In genomic region chr5:135395451-135395850, GRCh38 we compare ENCODE assay signal across 17 cellular contexts. TPM values are rescaled to one million over a fixed set of nuclear protein-coding genes. Genes with fewer than 3 reads are reported as not detected.
DNase-seq lines count a peak whose midpoint lies in the region; TF ChIP-seq lines count a peak whose summit lies in the region.
"Had no signal": no experiment of that assay in that cellular context is flagged by ENCODE, and none has a peak within 500 bp of the region (broad histone marks: within the 10 kb centered on the region; RNA-seq: fewer than 3 reads in every experiment).

No MANE protein-coding gene starts in this region.

- no peak overlapping the region for H3K14ac ChIP-seq in H9 (ENCODE audit: insufficient read depth, low read length)

- H3K36me3 ChIP-seq in OCI-LY1 (ENCODE audit: insufficient read depth, low read length) (peaks cover 35% of the 10 kb centered on the region; the same call in 1 of the 2 replicates), skeletal muscle tissue (ENCODE audit: control insufficient read depth in 3 of 3, insufficient read depth in 3 of 3, low read length in 3 of 3) (no peaks in the 10 kb centered on the region), Peyer's patch (no peaks in the 10 kb centered on the region)
- H3K36me3 ChIP-seq: adrenal gland had no signal

- no peak overlapping the region for H3K56ac ChIP-seq in H9 (ENCODE audit: insufficient read length, low read depth, low read length)

- no peak overlapping the region for H3K4me3 ChIP-seq in OCI-LY1 (ENCODE audit: low read depth, low read length, poor library complexity, severe bottlenecking)
- H3K4me3 ChIP-seq in skeletal muscle tissue (ENCODE audit: low read length in 3 of 3): no peak overlapping the region
- no peak overlapping the region for H3K4me3 ChIP-seq in Peyer's patch
- H3K4me3 ChIP-seq: adrenal gland had no signal

- no peak overlapping the region for H3K18ac ChIP-seq in H9 (ENCODE audit: insufficient read length, low read depth, low read length)

- H3K9me3 Mint-ChIP-seq in activated naive CD8-positive, alpha-beta T cell (ENCODE audit: low read depth): no peaks in the 10 kb centered on the region
- no peaks in the 10 kb centered on the region for H3K9me3 Mint-ChIP-seq in activated naive CD8-positive, alpha-beta T cell treated with anti-CD3 and anti-CD28 coated beads for 36 hours
- no peaks in the 10 kb centered on the region; a peak in 1 of 5 replicates for H3K9me3 Mint-ChIP-seq in H9
- H3K9me3 Mint-ChIP-seq: naive B cell had no signal

- no peak overlapping the region for H2BK12ac ChIP-seq in H9 (ENCODE audit: insufficient read length, low read depth, low read length)

- H4K91ac ChIP-seq in H9 (ENCODE audit: insufficient read length, low read depth, low read length): no peak overlapping the region

- H4K5ac ChIP-seq in H9 (ENCODE audit: insufficient read length, low read depth, low read length): no peak overlapping the region

- peaks cover 16% of the 10 kb centered on the region for H3K23me2 ChIP-seq in H9 (ENCODE audit: insufficient read length, low read depth, low read length, poor library complexity, severe bottlenecking)

- peaks cover 77% of the 10 kb centered on the region for H3K4me1 Mint-ChIP-seq in activated naive CD8-positive, alpha-beta T cell (ENCODE audit: low read depth)
- peaks cover 58% of the 10 kb centered on the region for H3K4me1 Mint-ChIP-seq in activated naive CD8-positive, alpha-beta T cell treated with anti-CD3 and anti-CD28 coated beads for 36 hours
- H3K4me1 Mint-ChIP-seq in H9: peaks cover 30 to 45% of the 10 kb centered on the region in 2 experiments

- H3K23ac ChIP-seq in H9 (ENCODE audit: insufficient read length, low read depth, low read length): no peak overlapping the region

- no peak overlapping the region for H2BK15ac ChIP-seq in H9 (ENCODE audit: low read depth, low read length)

- H2BK120ac ChIP-seq in H9 (ENCODE audit: low read depth, low read length, poor library complexity, severe bottlenecking): no peak overlapping the region

- no peak overlapping the region for H2BK20ac ChIP-seq in H9 (ENCODE audit: low read depth, low read length, poor library complexity, severe bottlenecking)

- H3K79me2 ChIP-seq in OCI-LY1 (ENCODE audit: insufficient read depth, low read length) (peaks cover 81% of the 10 kb centered on the region), H9 (ENCODE audit: insufficient read depth, low read length) (peaks cover 16% of the 10 kb centered on the region; the same call in 1 of the 2 replicates)

- H4K20me1 ChIP-seq in OCI-LY1 (ENCODE audit: insufficient read depth, low read length): no peaks in the 10 kb centered on the region
- H4K20me1 ChIP-seq in H9 (ENCODE audit: control insufficient read depth, insufficient read depth, insufficient read length): no peaks in the 10 kb centered on the region

- H3K4me2 ChIP-seq in OCI-LY1 (ENCODE audit: low read length) (peak overlapping the region; percentile 86; the same call in 1 of the 2 replicates), H9 (ENCODE audit: insufficient read depth, insufficient read length, low read length) (no peak overlapping the region)

- no peak for DNase-seq in activated naive CD8-positive, alpha-beta T cell treated with anti-CD3 and anti-CD28 coated beads for 36 hours
- DNase-seq in iPS-NIHi7 (ENCODE audit: extremely low spot score): peak; percentile 10
- DNase-seq in H9: no peak
- no peak for DNase-seq in cerebellar nuclear complex (lab: John Stamatoyannopoulos, UW)
- DNase-seq in Peyer's patch: no peak
- DNase-seq: activated CD8-positive, alpha-beta memory T cell treated with anti-CD3 and anti-CD28 coated beads, Interleukin-2, amount 50 U/mL, for 4 hours; adrenal gland; naive B cell; NCI-H2029; NCI-H748 treated with DMSO at 0.1 percent for 48 hours; SIG-M5; WERI-Rb-1 had no signal

- no peak overlapping the region for H3T11ph ChIP-seq in H9 (ENCODE audit: low read length)

- H3K9me3 ChIP-seq in OCI-LY1 (ENCODE audit: low read length) (no peaks in the 10 kb centered on the region), skeletal muscle tissue (ENCODE audit: control insufficient read depth in 3 of 3, low read length in 3 of 3) (no peaks in the 10 kb centered on the region), H9 (ENCODE audit: control insufficient read depth, low read depth, low read length) (no peaks in the 10 kb centered on the region), Peyer's patch (no peaks in the 10 kb centered on the region)
- H3K9me3 ChIP-seq: adrenal gland had no signal

- H3K27ac ChIP-seq in OCI-LY1 (ENCODE audit: low read depth, low read length, poor library complexity, severe bottlenecking) (no peak overlapping the region), skeletal muscle tissue (ENCODE audit: low read depth, low read length) (peak overlapping the region; percentile 45), H9 (ENCODE audit: insufficient read length, low read depth, low read length) (no peak overlapping the region), Peyer's patch (no peak overlapping the region)
- H3K27ac ChIP-seq: foreskin keratinocyte, WERI-Rb-1 had no signal

- H3K79me1 ChIP-seq in H9 (ENCODE audit: insufficient read depth, low read depth, low read length, poor library complexity, severe bottlenecking): peaks cover 8% of the 10 kb centered on the region

- H4K8ac ChIP-seq in H9 (replicated peaks; ENCODE audit: insufficient read length, low read depth, low read length): no peak overlapping the region

- H3F3A ChIP-seq in OCI-LY1 (ENCODE audit: insufficient read depth, low read length): no peaks in the 10 kb centered on the region

- H3K9me2 ChIP-seq in OCI-LY1 (ENCODE audit: low read depth, low read length): no peaks in the 10 kb centered on the region

- H2AFZ ChIP-seq in OCI-LY1 (ENCODE audit: low read length): no peak overlapping the region
- H2AFZ ChIP-seq in H9 (ENCODE audit: low read length): no peak overlapping the region

- TF ChIP-seq POLR2A in Peyer's patch (IDR thresholded peaks at IDR 0.05): no peak

- peaks cover 42% of the 10 kb centered on the region for H3K4me1 ChIP-seq in OCI-LY1 (ENCODE audit: insufficient read depth, low read length, severe bottlenecking)
- H3K4me1 ChIP-seq in skeletal muscle tissue (ENCODE audit: control insufficient read depth in 3 of 3, insufficient read depth in 3 of 3, low read length in 3 of 3): peaks cover 55 to 82% (median 64%) of the 10 kb centered on the region in 3 donors
- H3K4me1 ChIP-seq in H9 (ENCODE audit: insufficient read depth, low read length): peaks cover 5% of the 10 kb centered on the region; the same call in 1 of the 2 replicates
- H3K4me1 ChIP-seq in Peyer's patch: peaks cover 0 to 82% (median 10%) of the 10 kb centered on the region in 4 donors

- no peak overlapping the region for H3K27ac Mint-ChIP-seq in activated naive CD8-positive, alpha-beta T cell
- no peak overlapping the region for H3K27ac Mint-ChIP-seq in activated naive CD8-positive, alpha-beta T cell treated with anti-CD3 and anti-CD28 coated beads for 36 hours
- H3K27ac Mint-ChIP-seq in H9: no peak overlapping the region

- H2BK5ac ChIP-seq in H9 (ENCODE audit: insufficient read length, low read length): no peak overlapping the region

- H3K4ac ChIP-seq in H9 (ENCODE audit: low read depth, low read length): no peak overlapping the region

- H3K4me3 Mint-ChIP-seq in activated naive CD8-positive, alpha-beta T cell: peak overlapping the region; percentile 0
- H3K4me3 Mint-ChIP-seq in activated naive CD8-positive, alpha-beta T cell treated with anti-CD3 and anti-CD28 coated beads for 36 hours: no peak overlapping the region
- no peak overlapping the region for H3K4me3 Mint-ChIP-seq in H9

- H3K27me3 ChIP-seq in OCI-LY1 (ENCODE audit: insufficient read depth, low read length) (no peaks in the 10 kb centered on the region), skeletal muscle tissue (ENCODE audit: control insufficient read depth in 3 of 3, insufficient read depth in 3 of 3, low read length in 3 of 3) (no peaks in the 10 kb centered on the region), H9 (ENCODE audit: insufficient read depth, low read length) (peaks cover 3% of the 10 kb centered on the region; the same call in 1 of the 2 replicates), Peyer's patch (no peaks in the 10 kb centered on the region)
- H3K27me3 ChIP-seq: adrenal gland, foreskin keratinocyte had no signal

- H2AK5ac ChIP-seq in H9 (ENCODE audit: insufficient read length, low read length): no peak overlapping the region

- WGBS in H9 (ENCODE audit: extremely low coverage, insufficient read length, low lambda C conversion rate): no CpG with 5 or more reads among the region's 5 CpGs

- H3K36me3 Mint-ChIP-seq in activated naive CD8-positive, alpha-beta T cell: peaks cover 15% of the 10 kb centered on the region
- peaks cover 20% of the 10 kb centered on the region for H3K36me3 Mint-ChIP-seq in activated naive CD8-positive, alpha-beta T cell treated with anti-CD3 and anti-CD28 coated beads for 36 hours
- peaks cover 0 to 19% (median 2%) of the 10 kb centered on the region in 3 experiments; a peak in 3 of 7 replicates for H3K36me3 Mint-ChIP-seq in H9 (ENCODE audit: insufficient read depth in 1 of 3, low read depth in 3 of 3)

- TF ChIP-seq CTCF in OCI-LY1 (IDR thresholded peaks at IDR 0.05; ENCODE audit: low read length): no peak
- TF ChIP-seq CTCF in H9 (conservative IDR thresholded peaks at IDR 0.05): no peak
- no peak for TF ChIP-seq CTCF in Peyer's patch (IDR thresholded peaks at IDR 0.05)

- H3K9ac ChIP-seq in OCI-LY1 (ENCODE audit: low read length): no peak overlapping the region
- H3K9ac ChIP-seq in skeletal muscle tissue (ENCODE audit: low read depth in 1 of 3, low read length in 3 of 3): no peak overlapping the region
- no peak overlapping the region for H3K9ac ChIP-seq in H9 (ENCODE audit: extremely low read depth, insufficient read length, low read length)

- H3K27me3 Mint-ChIP-seq in activated naive CD8-positive, alpha-beta T cell: no peaks in the 10 kb centered on the region
- H3K27me3 Mint-ChIP-seq in activated naive CD8-positive, alpha-beta T cell treated with anti-CD3 and anti-CD28 coated beads for 36 hours: no peaks in the 10 kb centered on the region
- peaks cover 44% of the 10 kb centered on the region for H3K27me3 Mint-ChIP-seq in H9 (ENCODE audit: low read depth)
- H3K27me3 Mint-ChIP-seq: naive B cell had no signal

RNA-seq across cellular contexts. Expression of gene MACROH2A1, which starts 3.6 kb away (rescaled TPM):
- 100 to 1,000 TPM; 201 to 208 TPM for total RNA-seq in activated naive CD8-positive, alpha-beta T cell treated with anti-CD3 and anti-CD28 coated beads for 36 hours
- total RNA-seq in skeletal muscle tissue (86.1 TPM), H9 (2021) (101 and 111 TPM in 2 replicates), Peyer's patch (100 to 1,000 TPM; 407 to 489 (median 431) TPM)

RNA-seq across cellular contexts. Expression of gene DCANP1, which starts 51.7 kb away (rescaled TPM):
- not detected for total RNA-seq in activated naive CD8-positive, alpha-beta T cell treated with anti-CD3 and anti-CD28 coated beads for 36 hours
- total RNA-seq in skeletal muscle tissue: not detected
- not detected in 2 replicates for total RNA-seq in H9 (2021)
- 1 to 10 TPM in 1 of 4 donors, under 1 TPM in 1, not detected in 2; 0.27 to 1.7 TPM for total RNA-seq in Peyer's patch
- total RNA-seq: adrenal gland, dermis microvascular lymphatic vessel endothelial cell, foreskin keratinocyte had no signal

RNA-seq across cellular contexts. Expression of gene TIFAB, which starts 56.7 kb away (rescaled TPM):
- not detected for total RNA-seq in activated naive CD8-positive, alpha-beta T cell treated with anti-CD3 and anti-CD28 coated beads for 36 hours
- 0.52 TPM for total RNA-seq in skeletal muscle tissue
- not detected in 2 replicates for total RNA-seq in H9 (2021)
- total RNA-seq in Peyer's patch: under 1 TPM in 1 of 4 donors, not detected in 3; 0.83 TPM
- total RNA-seq: adrenal gland, dermis microvascular lymphatic vessel endothelial cell, foreskin keratinocyte had no signal
